In genomic region chr18:50079571-50080295, GRCh38 we compare ENCODE assay signal across 14 cellular contexts.
DNase-seq lines count a peak whose midpoint lies in the region; TF ChIP-seq lines count a peak whose summit lies in the region.
"Had no signal": no experiment of that assay in that cellular context is flagged by ENCODE, and none has a peak within 500 bp of the region (broad histone marks: within the 10 kb centered on the region; RNA-seq: fewer than 3 reads in every experiment).

No MANE protein-coding gene starts in this region.

- no peak overlapping the region for H3K4me3 ChIP-seq in stomach
- H3K4me3 ChIP-seq: hepatocyte, SK-N-MC, thoracic aorta had no signal

- intact Hi-C loops in stomach (cut with DNase I; ENCODE audit: low total_unique reads): no loop called here

- no peak for TF ChIP-seq POLR2A in stomach (IDR thresholded peaks at IDR 0.05)

- no peak for TF ChIP-seq CTCF in stomach (IDR thresholded peaks at IDR 0.05)

- H3K27me3 ChIP-seq in stomach: no peaks in the 10 kb centered on the region
- H3K27me3 ChIP-seq: hepatocyte had no signal

- DNase-seq in NCI-H2029 treated with DMSO at 0.1 percent for 48 hours (lab: John Stamatoyannopoulos, UW) (peak; percentile 92), anterior cingulate cortex (lab: John Stamatoyannopoulos, UW) (peak in 53 of 58 donors; percentile 15 to 87 (median 52)), hypothalamus (lab: John Stamatoyannopoulos, UW) (peak in 43 of 51 donors; percentile 5 to 87 (median 50)), stomach (peak; percentile 39), NCI-H510A treated with DMSO at 0.1 percent for 48 hours (lab: John Stamatoyannopoulos, UW) (no peak), COR-L47 (lab: John Stamatoyannopoulos, UW) (no peak)
- DNase-seq in central memory CD4-positive, alpha-beta T cell: no peak
- DNase-seq in activated T-cell treated with anti-CD3 and anti-CD28 coated beads, Interleukin-2, amount 50 U/mL, for 1 hour: no peak
- DNase-seq: Kasumi-1, NCI-H748 treated with DMSO at 0.1 percent for 48 hours had no signal

- H3K36me3 ChIP-seq in stomach: no peaks in the 10 kb centered on the region
- H3K36me3 ChIP-seq: thoracic aorta had no signal

- TF ChIP-seq EP300 in stomach (IDR thresholded peaks at IDR 0.05): no peak

- no peaks in the 10 kb centered on the region for H3K9me3 ChIP-seq in stomach
- H3K9me3 ChIP-seq: thoracic aorta had no signal

- no peak overlapping the region for H3K27ac ChIP-seq in stomach
- H3K27ac ChIP-seq: SK-N-MC, VCaP had no signal

- peaks cover 0 to 17% (median 3%) of the 10 kb centered on the region in 4 donors for H3K4me1 ChIP-seq in stomach

- 58 to 73% (median 62%) methylated on average over 6 to 8 of the region's 8 CpGs for WGBS in stomach, 5 donors

Comparison
In these comparisons a context has a peak if more than half of its experiments do, and no peak if none do; other contexts are left out.
1. DNase-seq: peak in NCI-H2029 treated with DMSO at 0.1 percent for 48 hours (single experiment), anterior cingulate cortex (53 of 58), hypothalamus (43 of 51) and stomach (single experiment); none in central memory CD4-positive, alpha-beta T cell (single experiment), activated T-cell treated with anti-CD3 and anti-CD28 coated beads, Interleukin-2, amount 50 U/mL, for 1 hour (single experiment), NCI-H510A treated with DMSO at 0.1 percent for 48 hours (single experiment) and COR-L47 (single experiment).